Comparison of ENCODE assay signal across 22 cellular contexts in the genomic region with DNA sequence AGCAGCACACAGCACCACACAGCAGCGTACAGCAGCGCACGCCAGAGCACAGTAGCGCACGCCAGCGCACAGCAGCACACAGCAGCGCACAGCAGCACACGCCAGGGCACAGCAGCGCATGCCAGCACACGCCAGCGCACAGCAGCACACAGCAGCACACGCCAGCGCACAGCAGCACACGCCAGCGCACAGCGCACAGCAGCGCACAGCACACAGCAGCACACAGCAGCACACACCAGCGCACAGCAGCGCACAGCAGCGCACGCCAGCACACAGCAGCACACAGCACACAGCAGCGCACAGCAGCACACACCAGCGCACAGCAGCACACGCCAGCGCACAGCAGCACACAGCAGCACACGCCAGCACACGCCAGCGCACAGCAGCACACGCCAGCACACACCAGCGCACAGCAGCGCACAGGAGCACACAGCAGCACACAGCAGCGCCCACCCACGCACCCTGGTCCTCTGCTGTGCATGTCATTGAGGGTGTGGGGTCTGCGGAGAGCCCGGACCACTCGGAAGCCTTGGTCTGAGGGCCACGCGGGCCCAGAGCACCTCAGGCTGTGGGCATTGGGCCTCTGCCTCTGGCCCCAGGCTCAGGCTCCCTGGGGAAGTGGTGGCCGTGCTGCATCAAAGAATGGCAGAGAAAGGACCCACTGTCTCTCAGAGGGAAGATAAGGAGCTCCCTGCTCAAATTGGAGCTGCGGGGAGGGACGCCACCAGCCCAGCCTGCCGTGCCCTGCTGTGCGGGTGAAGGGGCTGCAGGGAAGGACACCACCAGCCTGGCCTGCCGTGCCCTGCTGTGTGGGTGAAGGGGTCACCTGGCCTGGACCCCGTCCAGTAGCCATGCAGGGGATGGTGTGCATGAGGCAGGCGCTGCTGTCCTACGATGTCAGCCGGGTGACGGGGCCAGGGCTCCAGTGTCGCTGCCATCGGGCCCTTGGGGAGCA. TPM values are rescaled to one million over a fixed set of nuclear protein-coding genes. Genes with fewer than 3 reads are reported as not detected.
"Had no signal": no experiment of that assay in that cellular context is flagged by ENCODE, and none has a peak within 500 bp of the region (broad histone marks: within the 10 kb centered on the region; RNA-seq: fewer than 3 reads in every experiment).

No MANE protein-coding gene starts in this region.

- H3K27me3 Mint-ChIP-seq: naive B cell had no signal

- FAIRE-seq: colon, keratinocyte, small intestine had no signal

- H3K4me3 ChIP-seq: esophagus squamous epithelium, gastroesophageal sphincter, lung, right atrium auricular region, upper lobe of right lung had no signal

- H3K27ac Mint-ChIP-seq: immature natural killer cell, nephron had no signal

- H3K4me3 Mint-ChIP-seq: immature natural killer cell, nephron had no signal

- ATAC-seq: gastroesophageal sphincter, left colon, upper lobe of right lung had no signal

- H3K9me3 Mint-ChIP-seq: naive B cell, nephron had no signal

- H3K36me3 ChIP-seq: neutrophil, right atrium auricular region had no signal

- DNase-seq: dermis blood vessel endothelial cell; esophagus squamous epithelium; foreskin fibroblast; glutamatergic neuron; immature natural killer cell; left colon; left ventricle myocardium superior; mesendoderm; naive B cell; small intestine; stimulated activated CD4-positive, alpha-beta T cell treated with anti-CD3 and anti-CD28 coated beads, Interleukin-2, amount 100 ng/mL, for 48 hours; stimulated activated naive CD4-positive, alpha-beta T cell treated with Interleukin-2 at 50 U/mL for 16 hours; upper lobe of right lung had no signal

- H3K9me3 ChIP-seq: esophagus squamous epithelium, gastroesophageal sphincter, right atrium auricular region, upper lobe of right lung had no signal

- H3K4me1 ChIP-seq: upper lobe of right lung had no signal

- H3K27me3 ChIP-seq: esophagus squamous epithelium, gastroesophageal sphincter, neutrophil, right atrium auricular region, upper lobe of right lung had no signal

- H3K27ac ChIP-seq: esophagus squamous epithelium, gastroesophageal sphincter, neutrophil, right atrium auricular region, upper lobe of right lung had no signal

RNA-seq across cellular contexts. Expression of gene CYP2W1, which starts 33.9 kb away (rescaled TPM):
- total RNA-seq: dermis blood vessel endothelial cell, epithelial cell of proximal tubule, gastroesophageal sphincter, left ventricle myocardium superior, osteoblast, right atrium auricular region, upper lobe of right lung had no signal
- polyA plus RNA-seq: immature natural killer cell had no signal
